In genomic region chr1:8968902-8969301, GRCh38 we compare ENCODE assay signal across 11 cellular contexts. TPM values are rescaled to one million over a fixed set of nuclear protein-coding genes. Genes with fewer than 3 reads are reported as not detected.
A peak's percentile ranks its signal among the peaks of the same experiment; 100 is the strongest.
DNase-seq lines count a peak whose midpoint lies in the region; ATAC-seq lines count a peak whose summit lies in the region.
"Not testable (repeated sequence)": the region's sequence is repeated elsewhere in the genome, so short reads cannot be mapped to it uniquely, and the experiment has no call there.
"Had no signal": no experiment of that assay in that cellular context is flagged by ENCODE, and none has a peak within 500 bp of the region (broad histone marks: within the 10 kb centered on the region; RNA-seq: fewer than 3 reads in every experiment).

No MANE protein-coding gene starts in this region.

- not testable (repeated sequence) for H3K27me3 Mint-ChIP-seq in T-cell; activated CD4-positive, alpha-beta T cell treated with anti-CD3 and anti-CD28 coated beads, Interleukin-2, amount 10 ng/mL, durations not matched to agents 7 days and 5 days; activated T-cell treated with anti-CD3 and anti-CD28 coated beads, Interleukin-2, amount 50 U/mL, for 24 hours; activated naive CD4-positive, alpha-beta T cell treated with anti-CD3 and anti-CD28 coated beads for 36 hours (ENCODE audit: low read depth); activated naive CD8-positive, alpha-beta T cell treated with anti-CD3 and anti-CD28 coated beads, Interleukin-2, amount 10 ng/mL, durations not matched to agents 7 days and 5 days; naive thymus-derived CD8-positive, alpha-beta T cell

- CTCF ChIA-PET in T-cell (lab: Charles Lee), result not testable (repeated sequence)
- CTCF ChIA-PET in activated CD4-positive, alpha-beta T cell treated with anti-CD3 and anti-CD28 coated beads, Interleukin-2, amount 10 ng/mL, durations not matched to agents 7 days and 5 days (lab: Charles Lee), result interaction anchor here (0.6 to 1.2 kb wide), 2 partner anchors 24 to 353 kb away, joined by 3 read pairs; no protein-coding TSS in a partner anchor
- CTCF ChIA-PET in activated naive CD4-positive, alpha-beta T cell treated with anti-CD3 and anti-CD28 coated beads for 36 hours (lab: Charles Lee), result interaction anchor here (1.7 to 3.9 kb wide), 2 partner anchors 20 to 36 kb away, joined by 7 to 23 read pairs; no protein-coding TSS in a partner anchor

- peak overlapping the region; percentile 92 to 94 (median 92) for H3K4me3 Mint-ChIP-seq in T-cell
- H3K4me3 Mint-ChIP-seq in activated CD4-positive, alpha-beta T cell treated with anti-CD3 and anti-CD28 coated beads, Interleukin-2, amount 10 ng/mL, durations not matched to agents 7 days and 5 days, result peak overlapping the region; percentile 98
- H3K4me3 Mint-ChIP-seq in activated T-cell treated with anti-CD3 and anti-CD28 coated beads, Interleukin-2, amount 50 U/mL, for 24 hours, result peak overlapping the region; percentile 84
- peak overlapping the region; percentile 96 for H3K4me3 Mint-ChIP-seq in activated naive CD4-positive, alpha-beta T cell treated with anti-CD3 and anti-CD28 coated beads for 36 hours
- H3K4me3 Mint-ChIP-seq in activated naive CD8-positive, alpha-beta T cell treated with anti-CD3 and anti-CD28 coated beads, Interleukin-2, amount 10 ng/mL, durations not matched to agents 7 days and 5 days, result peak overlapping the region; percentile 97
- peak overlapping the region; percentile 88 to 100 (median 98) for H3K4me3 Mint-ChIP-seq in naive thymus-derived CD8-positive, alpha-beta T cell

- POLR2A ChIA-PET in T-cell (lab: Charles Lee); activated CD4-positive, alpha-beta T cell treated with anti-CD3 and anti-CD28 coated beads, Interleukin-2, amount 10 ng/mL, durations not matched to agents 7 days and 5 days (lab: Charles Lee): not testable (repeated sequence)
- POLR2A ChIA-PET in activated naive CD8-positive, alpha-beta T cell treated with anti-CD3 and anti-CD28 coated beads, Interleukin-2, amount 10 ng/mL, durations not matched to agents 7 days and 5 days (lab: Charles Lee), result interaction anchor here (0.6 to 14.1 kb wide), 7 partner anchors 9 to 95 kb away, joined by 3 to 907 read pairs (median 179); partner anchors contain the start of genes CA6 and ENO1
- POLR2A ChIA-PET in naive thymus-derived CD8-positive, alpha-beta T cell (lab: Charles Lee), result interaction anchor here (0.7 to 21.1 kb wide), 5 partner anchors 17 to 91 kb away, joined by 3 to 955 read pairs (median 292); partner anchors contain the start of genes CA6 and ENO1

- peaks cover 67 to 86% (median 70%) of the 10 kb centered on the region in 3 donors for H3K4me1 Mint-ChIP-seq in T-cell
- peaks cover 73% of the 10 kb centered on the region for H3K4me1 Mint-ChIP-seq in activated CD4-positive, alpha-beta T cell treated with anti-CD3 and anti-CD28 coated beads, Interleukin-2, amount 10 ng/mL, durations not matched to agents 7 days and 5 days
- peaks cover 77% of the 10 kb centered on the region for H3K4me1 Mint-ChIP-seq in activated T-cell treated with anti-CD3 and anti-CD28 coated beads, Interleukin-2, amount 50 U/mL, for 24 hours (ENCODE audit: low read depth)
- H3K4me1 Mint-ChIP-seq in activated naive CD4-positive, alpha-beta T cell treated with anti-CD3 and anti-CD28 coated beads for 36 hours (ENCODE audit: low read depth), result peaks cover 55% of the 10 kb centered on the region
- peaks cover 49% of the 10 kb centered on the region for H3K4me1 Mint-ChIP-seq in activated naive CD8-positive, alpha-beta T cell treated with anti-CD3 and anti-CD28 coated beads, Interleukin-2, amount 10 ng/mL, durations not matched to agents 7 days and 5 days
- peaks cover 29 to 72% (median 61%) of the 10 kb centered on the region in 4 donors for H3K4me1 Mint-ChIP-seq in naive thymus-derived CD8-positive, alpha-beta T cell

- not testable (repeated sequence) for DNase-seq in T-cell; activated CD4-positive, alpha-beta T cell treated with anti-CD3 and anti-CD28 coated beads, Interleukin-2, amount 10 ng/mL, durations not matched to agents 7 days and 5 days; activated T-cell treated with anti-CD3 and anti-CD28 coated beads, Interleukin-2, amount 50 U/mL, for 24 hours; activated naive CD4-positive, alpha-beta T cell treated with anti-CD3 and anti-CD28 coated beads for 36 hours; naive thymus-derived CD8-positive, alpha-beta T cell
- DNase-seq in activated naive CD8-positive, alpha-beta T cell treated with anti-CD3 and anti-CD28 coated beads, Interleukin-2, amount 10 ng/mL, durations not matched to agents 7 days and 5 days, result peak; percentile 64

- not testable (repeated sequence) for H3K9me3 Mint-ChIP-seq in T-cell; activated CD4-positive, alpha-beta T cell treated with anti-CD3 and anti-CD28 coated beads, Interleukin-2, amount 10 ng/mL, durations not matched to agents 7 days and 5 days; activated T-cell treated with anti-CD3 and anti-CD28 coated beads, Interleukin-2, amount 50 U/mL, for 24 hours; activated naive CD4-positive, alpha-beta T cell treated with anti-CD3 and anti-CD28 coated beads for 36 hours; activated naive CD8-positive, alpha-beta T cell treated with anti-CD3 and anti-CD28 coated beads, Interleukin-2, amount 10 ng/mL, durations not matched to agents 7 days and 5 days; naive thymus-derived CD8-positive, alpha-beta T cell

- peak overlapping the region; percentile 97 to 99 for H3K27ac Mint-ChIP-seq in T-cell
- H3K27ac Mint-ChIP-seq in activated CD4-positive, alpha-beta T cell treated with anti-CD3 and anti-CD28 coated beads, Interleukin-2, amount 10 ng/mL, durations not matched to agents 7 days and 5 days, result peak overlapping the region; percentile 99
- peak overlapping the region; percentile 94 for H3K27ac Mint-ChIP-seq in activated T-cell treated with anti-CD3 and anti-CD28 coated beads, Interleukin-2, amount 50 U/mL, for 24 hours
- peak overlapping the region; percentile 94 for H3K27ac Mint-ChIP-seq in activated naive CD4-positive, alpha-beta T cell treated with anti-CD3 and anti-CD28 coated beads for 36 hours
- peak overlapping the region; percentile 100 for H3K27ac Mint-ChIP-seq in activated naive CD8-positive, alpha-beta T cell treated with anti-CD3 and anti-CD28 coated beads, Interleukin-2, amount 10 ng/mL, durations not matched to agents 7 days and 5 days
- H3K27ac Mint-ChIP-seq in naive thymus-derived CD8-positive, alpha-beta T cell, result peak overlapping the region; percentile 94 to 100 (median 97)

- intact Hi-C loops in activated naive CD4-positive, alpha-beta T cell treated with anti-CD3 and anti-CD28 coated beads for 36 hours (cut with micrococcal nuclease), result loop anchor here (1.0 kb wide), 1 partner anchor 23 kb away; no protein-coding TSS in a partner anchor

- ATAC-seq in T-cell (replicated peaks in 1 of 4); naive thymus-derived CD8-positive, alpha-beta T cell: not testable (repeated sequence)
- ATAC-seq in activated naive CD8-positive, alpha-beta T cell treated with anti-CD3 and anti-CD28 coated beads, Interleukin-2, amount 10 ng/mL, durations not matched to agents 7 days and 5 days (ENCODE audit: low read depth), result peak; percentile 3

- peaks cover 26% of the 10 kb centered on the region for H3K36me3 Mint-ChIP-seq in T-cell
- peaks cover 63% of the 10 kb centered on the region for H3K36me3 Mint-ChIP-seq in activated CD4-positive, alpha-beta T cell treated with anti-CD3 and anti-CD28 coated beads, Interleukin-2, amount 10 ng/mL, durations not matched to agents 7 days and 5 days (ENCODE audit: low read depth)
- H3K36me3 Mint-ChIP-seq in activated T-cell treated with anti-CD3 and anti-CD28 coated beads, Interleukin-2, amount 50 U/mL, for 24 hours (ENCODE audit: low read depth), result not testable (repeated sequence)
- H3K36me3 Mint-ChIP-seq in activated naive CD4-positive, alpha-beta T cell treated with anti-CD3 and anti-CD28 coated beads for 36 hours (ENCODE audit: low read depth), result peaks cover 26% of the 10 kb centered on the region
- peaks cover 71% of the 10 kb centered on the region for H3K36me3 Mint-ChIP-seq in activated naive CD8-positive, alpha-beta T cell treated with anti-CD3 and anti-CD28 coated beads, Interleukin-2, amount 10 ng/mL, durations not matched to agents 7 days and 5 days
- H3K36me3 Mint-ChIP-seq in naive thymus-derived CD8-positive, alpha-beta T cell, result peaks cover 34 to 58% (median 41%) of the 10 kb centered on the region in 3 donors

RNA-seq across cellular contexts. Expression of gene CA6, which starts 23.2 kb away (rescaled TPM):
- total RNA-seq in T-cell, result 1 to 10 TPM in 4 of 5 donors, under 1 TPM in 1; 0.95 to 2.8 (median 1.8) TPM
- under 1 TPM; 0.25 to 0.31 TPM for total RNA-seq in activated CD4-positive, alpha-beta T cell treated with anti-CD3 and anti-CD28 coated beads, Interleukin-2, amount 10 ng/mL, durations not matched to agents 7 days and 5 days
- under 1 TPM; 0.22 to 0.62 TPM for total RNA-seq in activated naive CD4-positive, alpha-beta T cell treated with anti-CD3 and anti-CD28 coated beads for 36 hours
- 10 to 100 TPM; 37.3 to 41.8 TPM for total RNA-seq in activated naive CD8-positive, alpha-beta T cell treated with anti-CD3 and anti-CD28 coated beads, Interleukin-2, amount 10 ng/mL, durations not matched to agents 7 days and 5 days
- 10 to 100 TPM; 11.3 to 11.5 TPM for total RNA-seq in naive thymus-derived CD8-positive, alpha-beta T cell
- polyA plus RNA-seq in naive thymus-derived CD8-positive, alpha-beta T cell, result 10 to 100 TPM in 2 of 3 donors, 1 to 10 TPM in 1; 5.9 to 53.7 (median 17.1) TPM
- total RNA-seq: A673, H1, K562, M059J, Right ventricle myocardium superior had no signal
- polyA plus RNA-seq: H1, K562 had no signal

RNA-seq across cellular contexts. Expression of gene SLC2A7, which starts 57.3 kb away (rescaled TPM):
- not detected for total RNA-seq in T-cell
- not detected for total RNA-seq in activated CD4-positive, alpha-beta T cell treated with anti-CD3 and anti-CD28 coated beads, Interleukin-2, amount 10 ng/mL, durations not matched to agents 7 days and 5 days
- total RNA-seq in activated naive CD4-positive, alpha-beta T cell treated with anti-CD3 and anti-CD28 coated beads for 36 hours, result not detected
- total RNA-seq in activated naive CD8-positive, alpha-beta T cell treated with anti-CD3 and anti-CD28 coated beads, Interleukin-2, amount 10 ng/mL, durations not matched to agents 7 days and 5 days, result under 1 TPM in 1 of 2 experiments, not detected in 1; 0.19 TPM
- total RNA-seq in naive thymus-derived CD8-positive, alpha-beta T cell, result not detected
- under 1 TPM in 2 of 3 donors, not detected in 1; 0.16 to 0.20 TPM for polyA plus RNA-seq in naive thymus-derived CD8-positive, alpha-beta T cell
- total RNA-seq: A673, H1, K562, M059J, Right ventricle myocardium superior had no signal
- polyA plus RNA-seq: H1, K562 had no signal
